Comparison of ENCODE assay signal across 9 cellular contexts in the genomic region with DNA sequence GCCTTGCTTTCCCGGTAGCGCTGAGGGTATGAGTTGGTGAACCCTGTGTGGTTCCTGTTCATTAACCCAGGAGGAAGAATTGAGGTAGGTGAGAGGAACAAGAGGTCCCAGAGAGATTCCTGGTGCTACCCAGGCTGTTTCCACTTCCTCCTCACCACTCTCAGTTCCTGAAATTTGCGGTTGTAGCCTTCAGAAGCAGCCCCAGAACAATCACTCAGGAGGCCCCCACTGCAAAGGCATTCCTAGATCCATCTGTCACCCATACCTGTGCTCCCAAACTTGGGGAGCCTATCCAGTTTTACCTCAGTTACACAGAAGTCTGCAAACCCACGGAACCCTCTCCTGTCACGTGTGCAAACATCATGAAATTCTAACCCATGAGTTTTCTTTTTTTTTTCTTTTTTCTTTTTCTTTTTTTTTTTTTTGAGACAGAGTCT. TPM values are rescaled to one million over a fixed set of nuclear protein-coding genes. Genes with fewer than 3 reads are reported as not detected.
DNase-seq lines count a peak whose midpoint lies in the region; ATAC-seq and TF ChIP-seq lines count a peak whose summit lies in the region.
"Had no signal": no experiment of that assay in that cellular context is flagged by ENCODE, and none has a peak within 500 bp of the region (broad histone marks: within the 10 kb centered on the region; RNA-seq: fewer than 3 reads in every experiment).

No MANE protein-coding gene starts in this region.

- H3K4me1 ChIP-seq in Karpas-422 (ENCODE audit: low read length) (peaks cover 20% of the 10 kb centered on the region), prostate gland (replicated peaks) (no peaks in the 10 kb centered on the region)

- H3K4me3 ChIP-seq in Karpas-422 (ENCODE audit: low read length) (no peak overlapping the region), prostate gland (no peak overlapping the region)

- H3K36me3 Mint-ChIP-seq in stimulated activated effector memory CD8-positive, alpha-beta T cell treated with anti-CD3 and anti-CD28 coated beads, Interleukin-12 subunit alpha, Interleukin-12 subunit beta, amount 100 ng/mL, for 72 hours, result no peaks in the 10 kb centered on the region

- peaks cover 28% of the 10 kb centered on the region for H3K4me1 Mint-ChIP-seq in stimulated activated effector memory CD8-positive, alpha-beta T cell treated with anti-CD3 and anti-CD28 coated beads, Interleukin-12 subunit alpha, Interleukin-12 subunit beta, amount 100 ng/mL, for 72 hours

- TF ChIP-seq CTCF in prostate gland (IDR thresholded peaks at IDR 0.05), result no peak

- no peak for DNase-seq in activated CD4-positive, CD25-positive, alpha-beta regulatory T cell treated with anti-CD3 and anti-CD28 coated beads, Interleukin-2, amount 50 U/mL, for 72 hours
- DNase-seq in Karpas-422 (peak; percentile 78), LoVo (ENCODE audit: low spot score) (no peak), prostate gland (ENCODE audit: low spot score) (no peak)
- no peak for DNase-seq in stimulated activated effector memory CD8-positive, alpha-beta T cell treated with anti-CD3 and anti-CD28 coated beads, Interleukin-12 subunit alpha, Interleukin-12 subunit beta, amount 100 ng/mL, for 72 hours (ENCODE audit: low spot score in 2 of 2)
- DNase-seq: 8988T had no signal

- H3K36me3 ChIP-seq in Karpas-422 (ENCODE audit: insufficient read depth, low read length), result no peaks in the 10 kb centered on the region
- H3K36me3 ChIP-seq in prostate gland, result no peaks in the 10 kb centered on the region

- ATAC-seq in activated CD4-positive, CD25-positive, alpha-beta regulatory T cell treated with anti-CD3 and anti-CD28 coated beads, Interleukin-2, amount 50 U/mL, for 24 hours, result peak; percentile 47 to 51
- ATAC-seq in HG02642 (IDR thresholded peaks at IDR 0.05; ENCODE audit: poor library complexity, unreplicated experiment), result peak; percentile 82
- ATAC-seq in stimulated activated effector memory CD8-positive, alpha-beta T cell treated with anti-CD3 and anti-CD28 coated beads, Interleukin-12 subunit alpha, Interleukin-12 subunit beta, amount 100 ng/mL, for 72 hours, result no peak
- ATAC-seq in SK-N-SH treated with all-trans-retinoic acid at 6 μM for 48 hours, result no peak

- no peaks in the 10 kb centered on the region for H3K9me3 Mint-ChIP-seq in stimulated activated effector memory CD8-positive, alpha-beta T cell treated with anti-CD3 and anti-CD28 coated beads, Interleukin-12 subunit alpha, Interleukin-12 subunit beta, amount 100 ng/mL, for 72 hours

- no peak overlapping the region for H3K4me3 Mint-ChIP-seq in stimulated activated effector memory CD8-positive, alpha-beta T cell treated with anti-CD3 and anti-CD28 coated beads, Interleukin-12 subunit alpha, Interleukin-12 subunit beta, amount 100 ng/mL, for 72 hours

- TF ChIP-seq POLR2A in prostate gland (IDR thresholded peaks at IDR 0.05), result no peak

- H3K9me2 ChIP-seq in Karpas-422 (replicated peaks; ENCODE audit: insufficient read depth, low read length), result no peaks in the 10 kb centered on the region

- H3K27me3 ChIP-seq in Karpas-422 (ENCODE audit: low read length), result no peaks in the 10 kb centered on the region
- H3K27me3 ChIP-seq in prostate gland (replicated peaks; ENCODE audit: insufficient read depth), result no peaks in the 10 kb centered on the region

- H3K9me3 ChIP-seq in Karpas-422 (ENCODE audit: low read length) (no peaks in the 10 kb centered on the region), prostate gland (no peaks in the 10 kb centered on the region)

- H3K27ac ChIP-seq in Karpas-422 (ENCODE audit: low read length) (no peak overlapping the region), prostate gland (no peak overlapping the region)

- H3K4me2 ChIP-seq in Karpas-422 (ENCODE audit: low read depth, low read length, poor library complexity, severe bottlenecking), result peak overlapping the region; percentile 47

- no peak overlapping the region for H3K9ac ChIP-seq in Karpas-422 (ENCODE audit: low read length)

- peaks cover 4% of the 10 kb centered on the region; the same call in 1 of the 2 replicates for H4K20me1 ChIP-seq in Karpas-422 (ENCODE audit: insufficient read depth, low read depth, low read length)

- intact Hi-C loops in prostate gland (cut with DNase I), result no loop called here

- H3K79me2 ChIP-seq in Karpas-422 (ENCODE audit: low read length), result no peaks in the 10 kb centered on the region

- peak overlapping the region; percentile 58 for H3K27ac Mint-ChIP-seq in stimulated activated effector memory CD8-positive, alpha-beta T cell treated with anti-CD3 and anti-CD28 coated beads, Interleukin-12 subunit alpha, Interleukin-12 subunit beta, amount 100 ng/mL, for 72 hours

- WGBS in prostate gland, result 61% methylated on average over 5 of the region's 5 CpGs

- no peak overlapping the region for H2AFZ ChIP-seq in Karpas-422 (ENCODE audit: low read length)

TF ChIP-seq in SK-N-SH treated with all-trans-retinoic acid at 6 μM for 48 hours, 23 proteins besides CTCF, POLR2A, EP300 and RAD21:
- no peak for TF ChIP-seq OSR1 (CRISPR knock-in tag; IDR thresholded peaks at IDR 0.05)
- no peak for TF ChIP-seq TSHZ2 (CRISPR knock-in tag; IDR thresholded peaks at IDR 0.05)
- no peak for TF ChIP-seq ARNTL (CRISPR knock-in tag; IDR thresholded peaks at IDR 0.05; ENCODE audit: borderline replicate concordance, low read depth)
- TF ChIP-seq, protein P1, sequence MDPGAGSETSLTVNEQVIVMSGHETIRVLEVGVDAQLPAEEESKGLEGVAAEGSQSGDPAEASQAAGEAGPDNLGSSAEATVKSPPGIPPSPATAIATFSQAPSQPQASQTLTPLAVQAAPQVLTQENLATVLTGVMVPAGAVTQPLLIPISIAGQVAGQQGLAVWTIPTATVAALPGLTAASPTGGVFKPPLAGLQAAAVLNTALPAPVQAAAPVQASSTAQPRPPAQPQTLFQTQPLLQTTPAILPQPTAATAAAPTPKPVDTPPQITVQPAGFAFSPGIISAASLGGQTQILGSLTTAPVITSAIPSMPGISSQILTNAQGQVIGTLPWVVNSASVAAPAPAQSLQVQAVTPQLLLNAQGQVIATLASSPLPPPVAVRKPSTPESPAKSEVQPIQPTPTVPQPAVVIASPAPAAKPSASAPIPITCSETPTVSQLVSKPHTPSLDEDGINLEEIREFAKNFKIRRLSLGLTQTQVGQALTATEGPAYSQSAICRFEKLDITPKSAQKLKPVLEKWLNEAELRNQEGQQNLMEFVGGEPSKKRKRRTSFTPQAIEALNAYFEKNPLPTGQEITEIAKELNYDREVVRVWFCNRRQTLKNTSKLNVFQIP (CRISPR knock-in tag; IDR thresholded peaks at IDR 0.05; ENCODE audit: borderline replicate concordance, low read depth), result no peak
- no peak for TF ChIP-seq TCF4 (CRISPR knock-in tag; IDR thresholded peaks at IDR 0.05; ENCODE audit: borderline replicate concordance)
- TF ChIP-seq ZNF8 (CRISPR knock-in tag; IDR thresholded peaks at IDR 0.05), result no peak
- TF ChIP-seq ZFP30 (CRISPR knock-in tag; IDR thresholded peaks at IDR 0.05), result no peak
- TF ChIP-seq ZNF70 (CRISPR knock-in tag; IDR thresholded peaks at IDR 0.05), result no peak
- TF ChIP-seq CSRNP3 (CRISPR knock-in tag; IDR thresholded peaks at IDR 0.05), result no peak
- TF ChIP-seq BACH2 (CRISPR knock-in tag; IDR thresholded peaks at IDR 0.05; ENCODE audit: borderline replicate concordance), result no peak
- TF ChIP-seq CREB5 (CRISPR knock-in tag; IDR thresholded peaks at IDR 0.05; ENCODE audit: low read depth), result no peak

RNA-seq across cellular contexts. Expression of gene PIP4K2A, which starts 9.0 kb away (rescaled TPM):
- total RNA-seq in Karpas-422 (2014; rRNA removed; shearing (Covaris generic); ENCODE audit: low replicate concordance), result 32.6 and 33.1 TPM in 2 replicates
- total RNA-seq in prostate gland, result 10 to 100 TPM; 13.2 to 17.4 TPM

Comparison
In these comparisons a context has a peak if more than half of its experiments do, and no peak if none do; other contexts are left out.
1. ATAC-seq: peak in activated CD4-positive, CD25-positive, alpha-beta regulatory T cell treated with anti-CD3 and anti-CD28 coated beads, Interleukin-2, amount 50 U/mL, for 24 hours (2 of 2) and HG02642 (single experiment); none in stimulated activated effector memory CD8-positive, alpha-beta T cell treated with anti-CD3 and anti-CD28 coated beads, Interleukin-12 subunit alpha, Interleukin-12 subunit beta, amount 100 ng/mL, for 72 hours (single experiment) and SK-N-SH treated with all-trans-retinoic acid at 6 μM for 48 hours (single experiment).